ENCODE assay signal across 8 cellular contexts in the genomic region with DNA sequence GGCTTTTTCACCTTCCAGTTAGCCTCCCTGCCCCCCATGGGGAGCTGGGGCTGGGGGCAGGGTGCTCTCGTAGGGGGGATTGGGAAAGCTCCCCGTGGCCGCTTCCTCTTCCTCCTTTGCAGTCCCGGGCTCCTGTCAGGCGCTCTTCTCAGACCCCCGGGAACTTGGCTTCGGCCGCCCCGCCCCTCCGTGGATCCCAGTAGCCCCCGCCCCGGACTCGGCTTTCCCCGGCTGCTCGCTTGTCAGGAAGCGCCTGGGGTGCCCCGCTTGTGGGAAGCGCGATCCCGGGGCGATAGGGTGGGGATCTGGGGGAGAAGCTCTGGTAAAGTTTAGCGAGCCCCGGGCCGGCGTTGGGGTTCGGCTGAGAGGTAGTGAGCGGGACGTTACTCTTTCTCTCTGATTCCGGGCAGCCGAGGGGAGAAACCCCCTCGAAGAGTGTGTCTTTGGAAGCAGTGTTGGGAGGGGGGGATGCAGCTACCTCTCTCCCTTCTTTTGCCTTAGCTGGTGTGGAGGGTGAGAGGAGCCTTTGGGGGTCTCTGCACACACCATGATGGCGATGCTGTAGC. TPM values are rescaled to one million over a fixed set of nuclear protein-coding genes. Genes with fewer than 3 reads are reported as not detected.
DNase-seq lines count a peak whose midpoint lies in the region; ATAC-seq lines count a peak whose summit lies in the region.

No MANE protein-coding gene starts in this region.

- peaks cover 1% of the 10 kb centered on the region for H3K36me3 Mint-ChIP-seq in activated naive CD8-positive, alpha-beta T cell

- ATAC-seq in GM18861 (IDR thresholded peaks at IDR 0.05; ENCODE audit: unreplicated experiment) (peak; percentile 6), HG03457 (IDR thresholded peaks at IDR 0.05; ENCODE audit: unreplicated experiment) (peak; percentile 18)

- no peaks in the 10 kb centered on the region for H3K9me3 Mint-ChIP-seq in activated naive CD8-positive, alpha-beta T cell (ENCODE audit: low read depth)

- peak overlapping the region; percentile 94 for H3K4me3 Mint-ChIP-seq in activated naive CD8-positive, alpha-beta T cell

- H3K27ac Mint-ChIP-seq in activated naive CD8-positive, alpha-beta T cell, result peak overlapping the region; percentile 94

- DNase-seq in 8988T (peak; percentile 35), RPMI8226 (peak; percentile 42), cardiac septum (ENCODE audit: low spot score) (peak; percentile 84), pons (ENCODE audit: low spot score) (peak; percentile 33), retina (no peak)

- intact Hi-C loops in cardiac septum (cut with DNase I), result loop anchor here (2.0 to 10.0 kb wide), 3 partner anchors 73 to 190 kb away; no protein-coding TSS in a partner anchor

- H3K4me1 Mint-ChIP-seq in activated naive CD8-positive, alpha-beta T cell (ENCODE audit: low read depth), result peaks cover 42% of the 10 kb centered on the region

- peaks cover 1% of the 10 kb centered on the region for H3K27me3 Mint-ChIP-seq in activated naive CD8-positive, alpha-beta T cell

RNA-seq across cellular contexts. Expression of gene PIAS1, which starts 0.6 kb away (rescaled TPM):
- total RNA-seq in cardiac septum, result 29.4 TPM
